In the genomic region with DNA sequence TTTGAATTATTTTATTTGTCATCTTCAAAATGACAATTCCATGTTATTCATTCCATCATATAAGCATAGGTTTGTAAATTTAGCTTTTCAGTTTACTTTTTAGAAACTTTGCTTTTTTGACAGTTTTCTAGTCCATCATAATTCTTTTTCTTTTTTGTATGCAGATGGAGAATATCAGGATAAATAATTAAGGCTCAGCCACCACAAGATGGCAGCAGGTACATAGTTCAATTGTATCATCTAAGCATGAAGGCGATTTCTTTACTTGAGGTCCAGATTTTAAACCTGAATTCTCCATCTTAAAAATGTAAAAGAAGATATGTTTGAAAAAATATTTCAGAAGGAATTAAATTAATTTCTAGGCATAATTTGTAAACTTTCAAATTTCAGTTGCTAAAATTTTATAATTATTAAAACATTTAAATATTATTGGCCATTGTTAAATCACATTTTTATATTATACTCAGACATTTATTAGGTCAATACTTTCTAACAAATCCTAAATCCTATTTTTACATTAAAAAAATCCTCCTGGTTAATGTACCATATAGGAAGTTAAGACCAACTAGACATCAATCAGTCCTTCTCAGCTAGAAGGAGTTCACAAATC, we compare ENCODE assay signal across 9 cellular contexts. TPM values are rescaled to one million over a fixed set of nuclear protein-coding genes. Genes with fewer than 3 reads are reported as not detected.
A peak's percentile ranks its signal among the peaks of the same experiment; 100 is the strongest.
DNase-seq lines count a peak whose midpoint lies in the region; ATAC-seq and TF ChIP-seq lines count a peak whose summit lies in the region.
"Had no signal": no experiment of that assay in that cellular context is flagged by ENCODE, and none has a peak within 500 bp of the region (broad histone marks: within the 10 kb centered on the region; RNA-seq: fewer than 3 reads in every experiment).

No MANE protein-coding gene starts in this region.

- no peak overlapping the region for H3K27ac ChIP-seq in CD4-positive, alpha-beta memory T cell (ENCODE audit: low read depth, low read length)

- no peaks in the 10 kb centered on the region for H3K27me3 ChIP-seq in CD4-positive, alpha-beta memory T cell (ENCODE audit: insufficient read depth, low read length)

- intact Hi-C loops in mucosa of descending colon (cut with DNase I, micrococcal nuclease): no loop called here
- intact Hi-C loops in CD4-positive, alpha-beta memory T cell (cut with micrococcal nuclease): no loop called here

- H3K4me3 Mint-ChIP-seq in CD4-positive, alpha-beta memory T cell: no peak overlapping the region
- H3K4me3 Mint-ChIP-seq: central memory CD8-positive, alpha-beta T cell had no signal

- H3K4me1 ChIP-seq in mucosa of descending colon (ENCODE audit: low read depth): no peaks in the 10 kb centered on the region
- no peaks in the 10 kb centered on the region for H3K4me1 ChIP-seq in CD4-positive, alpha-beta memory T cell (ENCODE audit: insufficient read depth, low read length)

- H3K4me1 Mint-ChIP-seq in CD4-positive, alpha-beta memory T cell: no peaks in the 10 kb centered on the region
- H3K4me1 Mint-ChIP-seq: central memory CD8-positive, alpha-beta T cell had no signal

- DNase-seq in NOMO-1 treated with DMSO at 0.1 percent for 48 hours (lab: John Stamatoyannopoulos, UW; ENCODE audit: unreplicated experiment): peak; percentile 33
- no peak for DNase-seq in NOMO-1 treated with dmso at 0.1 percent for 144 hours (lab: John Stamatoyannopoulos, UW; ENCODE audit: unreplicated experiment)
- peak; percentile 56 for DNase-seq in NCI-H774 (lab: John Stamatoyannopoulos, UW)
- DNase-seq in choroid plexus epithelial cell (ENCODE audit: low read depth): peak; percentile 82
- DNase-seq in mucosa of descending colon: peak in 1 of 3 donors; percentile 73
- no peak for DNase-seq in CD4-positive, alpha-beta memory T cell
- DNase-seq in retina: no peak

- CTCF ChIA-PET in CD4-positive, alpha-beta memory T cell (lab: Charles Lee; ENCODE audit: partially characterized antibody): interaction anchor here (0.8 to 1.5 kb wide), 5 partner anchors 9 to 400 kb away, joined by 3 to 5 read pairs (median 3); no protein-coding TSS in a partner anchor

- H3K4me3 ChIP-seq in choroid plexus epithelial cell (ENCODE audit: low read depth, low read length) (no peak overlapping the region), mucosa of descending colon (no peak overlapping the region)
- no peak overlapping the region for H3K4me3 ChIP-seq in CD4-positive, alpha-beta memory T cell (ENCODE audit: low read length in 2 of 2)

- TF ChIP-seq CTCF in choroid plexus epithelial cell (conservative IDR thresholded peaks at IDR 0.05; ENCODE audit: low read depth, low read length): peak; percentile 64
- peak; percentile 25 for TF ChIP-seq CTCF in mucosa of descending colon (IDR thresholded peaks at IDR 0.05)

- peaks cover 0 to 2% of the 10 kb centered on the region in 2 donors for H3K27me3 Mint-ChIP-seq in CD4-positive, alpha-beta memory T cell
- H3K27me3 Mint-ChIP-seq: central memory CD8-positive, alpha-beta T cell had no signal

- no peaks in the 10 kb centered on the region for H3K36me3 ChIP-seq in mucosa of descending colon (ENCODE audit: low read depth)
- H3K36me3 ChIP-seq in CD4-positive, alpha-beta memory T cell (ENCODE audit: insufficient read depth, low read length): no peaks in the 10 kb centered on the region

- H3K9me3 Mint-ChIP-seq in CD4-positive, alpha-beta memory T cell: no peaks in the 10 kb centered on the region
- H3K9me3 Mint-ChIP-seq: central memory CD8-positive, alpha-beta T cell had no signal

- POLR2A ChIA-PET in CD4-positive, alpha-beta memory T cell (lab: Charles Lee; ENCODE audit: partially characterized antibody): no interaction called here

- ATAC-seq in HG03108 (IDR thresholded peaks at IDR 0.05; ENCODE audit: unreplicated experiment) (peak; percentile 47), mucosa of descending colon (no peak)

- no peak overlapping the region for H3K27ac Mint-ChIP-seq in CD4-positive, alpha-beta memory T cell

- no peaks in the 10 kb centered on the region for H3K36me3 Mint-ChIP-seq in CD4-positive, alpha-beta memory T cell

- H3K9me3 ChIP-seq in mucosa of descending colon: no peaks in the 10 kb centered on the region
- H3K9me3 ChIP-seq in CD4-positive, alpha-beta memory T cell (ENCODE audit: control insufficient read depth in 1 of 2, low read length in 2 of 2): no peaks in the 10 kb centered on the region

RNA-seq across cellular contexts. Expression of a gene that starts 15.1 kb away (rescaled TPM):
- not detected for total RNA-seq in mucosa of descending colon
- not detected for total RNA-seq in CD4-positive, alpha-beta memory T cell
- polyA plus RNA-seq in CD4-positive, alpha-beta memory T cell: not detected

RNA-seq across cellular contexts. Expression of a gene that starts 45.6 kb away (rescaled TPM):
- 100 to 1,000 TPM; 119 to 264 (median 180) TPM for total RNA-seq in mucosa of descending colon
- 10 to 100 TPM; 24.9 to 25.0 TPM for total RNA-seq in CD4-positive, alpha-beta memory T cell
- 10 to 100 TPM; 24.9 to 34.2 TPM for polyA plus RNA-seq in CD4-positive, alpha-beta memory T cell

Comparison
In these comparisons a context has a peak if more than half of its experiments do, and no peak if none do; other contexts are left out.
1. DNase-seq: peak in NOMO-1 treated with DMSO at 0.1 percent for 48 hours (single experiment), NCI-H774 (single experiment) and choroid plexus epithelial cell (single experiment); none in NOMO-1 treated with dmso at 0.1 percent for 144 hours (single experiment), CD4-positive, alpha-beta memory T cell (0 of 5) and retina (single experiment).
2. RNA of a gene that starts 45.6 kb away (total RNA-seq): 119 to 264 TPM in mucosa of descending colon; 24.9 to 25.0 TPM in CD4-positive, alpha-beta memory T cell; every median in the first group is over 4 times any median in the second.